Comparison of ENCODE assay signal across 23 cellular contexts in the genomic region with DNA sequence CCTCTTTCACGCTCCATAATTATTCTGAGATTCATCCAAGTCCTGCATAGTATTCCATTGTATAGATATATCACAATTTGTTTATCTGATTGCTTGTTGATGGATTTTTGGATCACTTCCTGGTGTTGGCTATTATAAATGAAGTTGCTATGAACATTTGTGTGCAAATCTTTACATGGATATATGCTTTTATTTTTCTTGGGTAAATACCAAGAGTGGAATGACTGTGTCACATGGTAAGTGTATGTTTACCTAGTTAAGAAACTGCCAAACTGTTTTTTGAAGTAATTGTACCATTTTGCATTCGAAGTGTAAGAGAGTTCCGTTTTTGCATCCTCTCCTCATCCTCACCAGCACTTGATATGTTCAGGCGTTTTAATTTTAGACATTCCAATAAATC. TPM values are rescaled to one million over a fixed set of nuclear protein-coding genes. Genes with fewer than 3 reads are reported as not detected.
A peak's percentile ranks its signal among the peaks of the same experiment; 100 is the strongest.
DNase-seq lines count a peak whose midpoint lies in the region; ATAC-seq, FAIRE-seq and TF ChIP-seq lines count a peak whose summit lies in the region.
"Had no signal": no experiment of that assay in that cellular context is flagged by ENCODE, and none has a peak within 500 bp of the region (broad histone marks: within the 10 kb centered on the region; RNA-seq: fewer than 3 reads in every experiment).

No MANE protein-coding gene starts in this region.

- DNase-seq in D721Med (ENCODE audit: insufficient read length, low spot score) (no peak), LNCaP clone FGC (ENCODE audit: low read depth) (peak; percentile 33), left colon (no peak), WERI-Rb-1 (no peak), NCI-H187 treated with DMSO at 0.1 percent for 48 hours (lab: John Stamatoyannopoulos, UW) (no peak), NOMO-1 treated with DMSO at 0.1 percent for 48 hours (lab: John Stamatoyannopoulos, UW; ENCODE audit: unreplicated experiment) (no peak)
- DNase-seq: Caco-2; CD4-positive, CD25-positive, alpha-beta regulatory T cell; CD8-positive, alpha-beta T cell; DMS 273 treated with DMSO at 0.1 percent for 48 hours; DMS79; EL; GDM1; GM23248; H9 had no signal

- peak; percentile 61 for FAIRE-seq in D721Med (lab: Jason Lieb, UNC)
- FAIRE-seq: A204.1, GM12878, GM19239 had no signal

- no peak overlapping the region for H3K27ac ChIP-seq in WERI-Rb-1
- H3K27ac ChIP-seq: 22Rv1, BLaER1, GM23248 had no signal

- no peaks in the 10 kb centered on the region for H3K9me3 ChIP-seq in WERI-Rb-1 (ENCODE audit: severe bottlenecking)
- H3K9me3 ChIP-seq: BLaER1, Caco-2 had no signal

- H3K36me3 ChIP-seq in WERI-Rb-1 = no peaks in the 10 kb centered on the region
- H3K36me3 ChIP-seq: BLaER1 had no signal

- no peaks in the 10 kb centered on the region for H3K27me3 ChIP-seq in WERI-Rb-1 (ENCODE audit: insufficient read depth, low read depth, severe bottlenecking)
- H3K27me3 ChIP-seq: BLaER1 had no signal

- peak; percentile 59 for ATAC-seq in left colon
- ATAC-seq: CD8-positive, alpha-beta T cell; GM12878; HCT116 had no signal

- no peak for TF ChIP-seq CTCF in D721Med (IDR thresholded peaks at IDR 0.05; ENCODE audit: insufficient read depth, missing control alignments)
- no peak for TF ChIP-seq CTCF in LNCaP clone FGC (IDR thresholded peaks at IDR 0.05; ENCODE audit: control insufficient read depth, extremely low read depth, insufficient read depth)
- TF ChIP-seq CTCF in WERI-Rb-1 (IDR thresholded peaks at IDR 0.05; ENCODE audit: low read depth, low read length) = no peak

- intact Hi-C loops in left colon (cut with DNase I, micrococcal nuclease) = loop anchor here in 1 of 2 donors (10.0 kb wide), 1 partner anchor 48 kb away; no protein-coding TSS in a partner anchor

- H3K4me3 ChIP-seq in LNCaP clone FGC (ENCODE audit: low read depth, low read length) = no peak overlapping the region; the same call in 1 of the 2 replicates
- no peak overlapping the region for H3K4me3 ChIP-seq in WERI-Rb-1 (ENCODE audit: low read depth, low read length)
- H3K4me3 ChIP-seq: BLaER1, GM12878, GM23248 had no signal

RNA-seq across cellular contexts. Expression of gene KALRN, which starts 6.7 kb away (rescaled TPM):
- total RNA-seq in left colon = 10 to 100 TPM; 64.7 to 74.3 TPM
- total RNA-seq: B cell had no signal

RNA-seq across cellular contexts. Expression of gene ROPN1, which starts 34.6 kb away (rescaled TPM):
- 1 to 10 TPM; 2.0 to 3.2 TPM for total RNA-seq in left colon
- total RNA-seq: B cell; Caco-2; CD4-positive, CD25-positive, alpha-beta regulatory T cell; CD8-positive, alpha-beta T cell; GM12878; GM23248; H4; H9 had no signal
